8 cellular contexts compared by ENCODE assay signal in genomic region chr10:24465899-24466615, GRCh38.
DNase-seq lines count a peak whose midpoint lies in the region; ATAC-seq, FAIRE-seq and TF ChIP-seq lines count a peak whose summit lies in the region.

No MANE protein-coding gene starts in this region.

- H3K36me3 Mint-ChIP-seq in osteocyte (ENCODE audit: unreplicated experiment) = no peaks in the 10 kb centered on the region

- H3K27me3 Mint-ChIP-seq in osteocyte (ENCODE audit: unreplicated experiment) = no peaks in the 10 kb centered on the region

- H3K9me3 Mint-ChIP-seq in osteocyte (ENCODE audit: unreplicated experiment) = no peaks in the 10 kb centered on the region

- ATAC-seq in HG02623 (IDR thresholded peaks at IDR 0.05; ENCODE audit: unreplicated experiment) = peak; percentile 40

- peak overlapping the region; percentile 30 for H3K4me3 Mint-ChIP-seq in osteocyte (ENCODE audit: unreplicated experiment)

- FAIRE-seq in RCC 7860 (lab: Jason Lieb, UNC) = peak; percentile 99

- peak overlapping the region; percentile 69 for H3K27ac Mint-ChIP-seq in osteocyte (ENCODE audit: unreplicated experiment)

- peaks cover 46% of the 10 kb centered on the region for H3K4me1 Mint-ChIP-seq in osteocyte (ENCODE audit: unreplicated experiment)

- DNase-seq in NCI-H748 (lab: John Stamatoyannopoulos, UW; ENCODE audit: unreplicated experiment) (peak; percentile 2), NCI-H748 treated with DMSO at 0.1 percent for 48 hours (lab: John Stamatoyannopoulos, UW) (no peak), RCC 7860 (ENCODE audit: low spot score) (peak; percentile 89), osteocyte (ENCODE audit: extremely low spot score, unreplicated experiment) (no peak), superior temporal gyrus (ENCODE audit: extremely low spot score) (no peak), NCI-H1436 treated with DMSO at 0.1 percent for 48 hours (lab: John Stamatoyannopoulos, UW) (no peak)
- peak; percentile 37 for DNase-seq in central memory CD4-positive, alpha-beta T cell

- TF ChIP-seq CTCF in osteocyte (IDR thresholded peaks at IDR 0.05) = no peak

Comparison
In these comparisons a context has a peak if more than half of its experiments do, and no peak if none do; other contexts are left out.
1. DNase-seq: peak in NCI-H748 (single experiment), RCC 7860 (single experiment) and central memory CD4-positive, alpha-beta T cell (single experiment); none in NCI-H748 treated with DMSO at 0.1 percent for 48 hours (single experiment), osteocyte (single experiment), superior temporal gyrus (single experiment) and NCI-H1436 treated with DMSO at 0.1 percent for 48 hours (single experiment).